ENCODE assay signal across 8 cellular contexts in genomic region chr10:24953350-24954074, GRCh38. TPM values are rescaled to one million over a fixed set of nuclear protein-coding genes. Genes with fewer than 3 reads are reported as not detected.
DNase-seq lines count a peak whose midpoint lies in the region; ATAC-seq and TF ChIP-seq lines count a peak whose summit lies in the region.

No MANE protein-coding gene starts in this region.

- no peak for DNase-seq in right atrium auricular region (ENCODE audit: low spot score)
- DNase-seq in stimulated activated effector memory CD8-positive, alpha-beta T cell treated with anti-CD3 and anti-CD28 coated beads, Interleukin-12 subunit alpha, Interleukin-12 subunit beta, amount 100 ng/mL, for 72 hours (ENCODE audit: low spot score in 2 of 2): no peak
- DNase-seq in NCI-H510A treated with DMSO at 0.1 percent for 48 hours (lab: John Stamatoyannopoulos, UW): no peak
- no peak for DNase-seq in COLO668 (lab: John Stamatoyannopoulos, UW; ENCODE audit: unreplicated experiment)
- DNase-seq in NCI-H2107 treated with DMSO at 0.1 percent for 48 hours (lab: John Stamatoyannopoulos, UW; ENCODE audit: unreplicated experiment): no peak

- POLR2A ChIA-PET in HEK293 (lab: Yijun Ruan, JAX): interaction anchor here (0.6 kb wide), 1 partner anchor 246 kb away, joined by 5 read pairs; no protein-coding TSS in a partner anchor

- H3K4me3 ChIP-seq in HEK293 (ENCODE audit: low read depth, low read length) (no peak overlapping the region), right atrium auricular region (peak overlapping the region; percentile 53 to 69)

- no peaks in the 10 kb centered on the region for H3K36me3 Mint-ChIP-seq in activated naive CD8-positive, alpha-beta T cell
- H3K36me3 Mint-ChIP-seq in stimulated activated effector memory CD8-positive, alpha-beta T cell treated with anti-CD3 and anti-CD28 coated beads, Interleukin-12 subunit alpha, Interleukin-12 subunit beta, amount 100 ng/mL, for 72 hours: peaks cover 5% of the 10 kb centered on the region

- ATAC-seq in stimulated activated effector memory CD8-positive, alpha-beta T cell treated with anti-CD3 and anti-CD28 coated beads, Interleukin-12 subunit alpha, Interleukin-12 subunit beta, amount 100 ng/mL, for 72 hours: no peak
- no peak for ATAC-seq in GM19463 (IDR thresholded peaks at IDR 0.05; ENCODE audit: unreplicated experiment)

- no peaks in the 10 kb centered on the region for H3K36me3 ChIP-seq in HEK293 (ENCODE audit: control insufficient read depth in 2 of 2, insufficient read depth in 1 of 2, low read length in 2 of 2)
- H3K36me3 ChIP-seq in right atrium auricular region: no peaks in the 10 kb centered on the region

- H3K27ac ChIP-seq in HEK293 (ENCODE audit: extremely low read depth, low read depth, low read length) (no peak overlapping the region; the same call in 1 of the 2 replicates), right atrium auricular region (peak overlapping the region; percentile 75 to 83)

- TF ChIP-seq CTCF in HEK293 (tag by site-specific recombination; IDR thresholded peaks at IDR 0.05) (no peak), right atrium auricular region (IDR thresholded peaks at IDR 0.05) (no peak)

- H3K4me1 Mint-ChIP-seq in activated naive CD8-positive, alpha-beta T cell (ENCODE audit: low read depth): peaks cover 17% of the 10 kb centered on the region
- peaks cover 27% of the 10 kb centered on the region for H3K4me1 Mint-ChIP-seq in stimulated activated effector memory CD8-positive, alpha-beta T cell treated with anti-CD3 and anti-CD28 coated beads, Interleukin-12 subunit alpha, Interleukin-12 subunit beta, amount 100 ng/mL, for 72 hours

- H3K27me3 ChIP-seq in right atrium auricular region: no peaks in the 10 kb centered on the region

- no peaks in the 10 kb centered on the region for H3K9me3 Mint-ChIP-seq in activated naive CD8-positive, alpha-beta T cell (ENCODE audit: low read depth)
- H3K9me3 Mint-ChIP-seq in stimulated activated effector memory CD8-positive, alpha-beta T cell treated with anti-CD3 and anti-CD28 coated beads, Interleukin-12 subunit alpha, Interleukin-12 subunit beta, amount 100 ng/mL, for 72 hours: no peaks in the 10 kb centered on the region

- H3K27ac Mint-ChIP-seq in activated naive CD8-positive, alpha-beta T cell: peak overlapping the region; percentile 61
- peak overlapping the region; percentile 89 for H3K27ac Mint-ChIP-seq in stimulated activated effector memory CD8-positive, alpha-beta T cell treated with anti-CD3 and anti-CD28 coated beads, Interleukin-12 subunit alpha, Interleukin-12 subunit beta, amount 100 ng/mL, for 72 hours

- CTCF ChIA-PET in HEK293 (lab: Yijun Ruan, JAX): no interaction called here

- H3K4me3 Mint-ChIP-seq in activated naive CD8-positive, alpha-beta T cell: peak overlapping the region; percentile 78
- H3K4me3 Mint-ChIP-seq in stimulated activated effector memory CD8-positive, alpha-beta T cell treated with anti-CD3 and anti-CD28 coated beads, Interleukin-12 subunit alpha, Interleukin-12 subunit beta, amount 100 ng/mL, for 72 hours: peak overlapping the region; percentile 70

- H3K9me3 ChIP-seq in HEK293 (ENCODE audit: control insufficient read depth, insufficient read depth, low read depth, low read length): no peaks in the 10 kb centered on the region
- H3K9me3 ChIP-seq in right atrium auricular region: no peaks in the 10 kb centered on the region

- H3K4me1 ChIP-seq in HEK293 (ENCODE audit: control insufficient read depth, insufficient read depth, low read length) (no peaks in the 10 kb centered on the region), right atrium auricular region (peaks cover 0 to 21% of the 10 kb centered on the region in 2 donors)

- H3K27me3 Mint-ChIP-seq in activated naive CD8-positive, alpha-beta T cell: no peaks in the 10 kb centered on the region

TF ChIP-seq in HEK293, 187 proteins besides CTCF, POLR2A, EP300 and RAD21:
- TF ChIP-seq BCL6B (tag by site-specific recombination; IDR thresholded peaks at IDR 0.05): no peak
- no peak for TF ChIP-seq IKZF3 (tag by site-specific recombination; IDR thresholded peaks at IDR 0.05)
- TF ChIP-seq, protein P1, sequence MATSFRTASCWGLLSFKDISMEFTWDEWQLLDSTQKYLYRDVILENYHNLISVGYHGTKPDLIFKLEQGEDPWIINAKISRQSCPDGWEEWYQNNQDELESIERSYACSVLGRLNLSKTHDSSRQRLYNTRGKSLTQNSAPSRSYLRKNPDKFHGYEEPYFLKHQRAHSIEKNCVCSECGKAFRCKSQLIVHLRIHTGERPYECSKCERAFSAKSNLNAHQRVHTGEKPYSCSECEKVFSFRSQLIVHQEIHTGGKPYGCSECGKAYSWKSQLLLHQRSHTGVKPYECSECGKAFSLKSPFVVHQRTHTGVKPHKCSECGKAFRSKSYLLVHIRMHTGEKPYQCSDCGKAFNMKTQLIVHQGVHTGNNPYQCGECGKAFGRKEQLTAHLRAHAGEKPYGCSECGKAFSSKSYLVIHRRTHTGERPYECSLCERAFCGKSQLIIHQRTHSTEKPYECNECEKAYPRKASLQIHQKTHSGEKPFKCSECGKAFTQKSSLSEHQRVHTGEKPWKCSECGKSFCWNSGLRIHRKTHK (tag by site-specific recombination; IDR thresholded peaks at IDR 0.05): no peak
- TF ChIP-seq ZNF10 (tag by site-specific recombination; IDR thresholded peaks at IDR 0.05): no peak
- no peak for TF ChIP-seq ZNF560 (tag by site-specific recombination; IDR thresholded peaks at IDR 0.05; ENCODE audit: borderline replicate concordance)
- TF ChIP-seq, protein P2, sequence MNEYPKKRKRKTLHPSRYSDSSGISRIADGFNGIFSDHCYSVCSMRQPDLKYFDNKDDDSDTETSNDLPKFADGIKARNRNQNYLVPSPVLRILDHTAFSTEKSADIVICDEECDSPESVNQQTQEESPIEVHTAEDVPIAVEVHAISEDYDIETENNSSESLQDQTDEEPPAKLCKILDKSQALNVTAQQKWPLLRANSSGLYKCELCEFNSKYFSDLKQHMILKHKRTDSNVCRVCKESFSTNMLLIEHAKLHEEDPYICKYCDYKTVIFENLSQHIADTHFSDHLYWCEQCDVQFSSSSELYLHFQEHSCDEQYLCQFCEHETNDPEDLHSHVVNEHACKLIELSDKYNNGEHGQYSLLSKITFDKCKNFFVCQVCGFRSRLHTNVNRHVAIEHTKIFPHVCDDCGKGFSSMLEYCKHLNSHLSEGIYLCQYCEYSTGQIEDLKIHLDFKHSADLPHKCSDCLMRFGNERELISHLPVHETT (tag by site-specific recombination; IDR thresholded peaks at IDR 0.05): no peak
- TF ChIP-seq ZNF366 (tag by site-specific recombination; conservative IDR thresholded peaks at IDR 0.05): 0 out of 2 replicates have a peak, but pooled peaks have one; percentile 2
TF ChIP-seq in HEK293: peak in this region for 1.

RNA-seq across cellular contexts. Expression of gene PRTFDC1, which starts 1.1 kb away (rescaled TPM):
- total RNA-seq in right atrium auricular region: 1 to 10 TPM; 4.0 to 5.6 TPM
